ENCODE assay signal across 22 cellular contexts in genomic region chr16:910181-910580, GRCh38.
A peak's percentile ranks its signal among the peaks of the same experiment; 100 is the strongest.
DNase-seq lines count a peak whose midpoint lies in the region; ATAC-seq, FAIRE-seq and TF ChIP-seq lines count a peak whose summit lies in the region.
"Had no signal": no experiment of that assay in that cellular context is flagged by ENCODE, and none has a peak within 500 bp of the region (broad histone marks: within the 10 kb centered on the region; RNA-seq: fewer than 3 reads in every experiment).

No MANE protein-coding gene starts in this region.

- H3K23ac ChIP-seq in H9 (ENCODE audit: insufficient read length, low read depth, low read length): no peak overlapping the region

- H3K9me3 Mint-ChIP-seq in H9: peaks cover 14 to 16% of the 10 kb centered on the region in 2 experiments
- peaks cover 20% of the 10 kb centered on the region for H3K9me3 Mint-ChIP-seq in nephron progenitor cell
- H3K9me3 Mint-ChIP-seq in activated CD8-positive, alpha-beta T cell treated with anti-CD3 and anti-CD28 coated beads for 36 hours: no peaks in the 10 kb centered on the region
- H3K9me3 Mint-ChIP-seq: CD4-positive, alpha-beta T cell; CD8-positive, alpha-beta T cell had no signal

- H3K9ac ChIP-seq in H9 (ENCODE audit: extremely low read depth, insufficient read length, low read length): no peak overlapping the region
- H3K9ac ChIP-seq: BLaER1 treated with 17β-estradiol and CSF1 and Interleukin-3, amounts not matched to agents 10 nM and 100 nM had no signal

- no peak overlapping the region for H3K14ac ChIP-seq in H9 (ENCODE audit: insufficient read depth, low read length)

- H4K8ac ChIP-seq in H9 (replicated peaks; ENCODE audit: insufficient read length, low read depth, low read length): no peak overlapping the region

- no peak overlapping the region for H3K4me3 Mint-ChIP-seq in H9
- H3K4me3 Mint-ChIP-seq in nephron progenitor cell: no peak overlapping the region
- no peak overlapping the region for H3K4me3 Mint-ChIP-seq in activated CD8-positive, alpha-beta T cell treated with anti-CD3 and anti-CD28 coated beads for 36 hours
- H3K4me3 Mint-ChIP-seq: B cell; CD4-positive, alpha-beta T cell; CD8-positive, alpha-beta T cell had no signal

- 0 out of 4 replicates have a peak, but pooled peaks cover 2 to 3% of the 10 kb centered on the region in 2 experiments for H3K4me1 Mint-ChIP-seq in H9
- H3K4me1 Mint-ChIP-seq in nephron progenitor cell: peaks cover 37% of the 10 kb centered on the region
- H3K4me1 Mint-ChIP-seq in activated CD8-positive, alpha-beta T cell treated with anti-CD3 and anti-CD28 coated beads for 36 hours (ENCODE audit: low read depth): no peaks in the 10 kb centered on the region
- H3K4me1 Mint-ChIP-seq: B cell had no signal

- no peak overlapping the region for H3K4me2 ChIP-seq in H9 (ENCODE audit: insufficient read depth, insufficient read length, low read length)
- H3K4me2 ChIP-seq: A549 had no signal

- H4K20me1 ChIP-seq in H9 (ENCODE audit: control insufficient read depth, insufficient read depth, insufficient read length): no peaks in the 10 kb centered on the region

- H3K56ac ChIP-seq in H9 (ENCODE audit: insufficient read length, low read depth, low read length): no peak overlapping the region

- peaks cover 8 to 16% (median 11%) of the 10 kb centered on the region in 3 experiments; a peak in 6 of 7 replicates for H3K36me3 Mint-ChIP-seq in H9 (ENCODE audit: insufficient read depth in 1 of 3, low read depth in 3 of 3)
- peaks cover 46% of the 10 kb centered on the region for H3K36me3 Mint-ChIP-seq in nephron progenitor cell (ENCODE audit: low read depth)
- H3K36me3 Mint-ChIP-seq in activated CD8-positive, alpha-beta T cell treated with anti-CD3 and anti-CD28 coated beads for 36 hours (ENCODE audit: low read depth): peaks cover 11% of the 10 kb centered on the region

- intact Hi-C loops in Right ventricle myocardium inferior (cut with DNase I): no loop called here
- intact Hi-C loops in Right ventricle myocardium superior (cut with DNase I): no loop called here
- intact Hi-C loops in activated CD8-positive, alpha-beta T cell treated with anti-CD3 and anti-CD28 coated beads for 36 hours (cut with micrococcal nuclease): no loop called here

- no peaks in the 10 kb centered on the region for H3K79me2 ChIP-seq in H9 (ENCODE audit: insufficient read depth, low read length)

- DNase-seq in Right ventricle myocardium inferior (ENCODE audit: missing footprints): peak; percentile 56
- DNase-seq in Right ventricle myocardium superior: no peak
- no peak for DNase-seq in H9
- no peak for DNase-seq in nephron progenitor cell
- no peak for DNase-seq in urothelium cell line (ENCODE audit: low spot score)
- DNase-seq in activated CD8-positive, alpha-beta T cell treated with anti-CD3 and anti-CD28 coated beads for 36 hours: no peak
- DNase-seq: AML-193; Caco-2; Calu3; CD4-positive, alpha-beta T cell; DMS79 treated with DMSO at 0.1 percent for 48 hours; GF-D8 had no signal

- no peak overlapping the region for H2AFZ ChIP-seq in H9 (ENCODE audit: low read length)

- no peak overlapping the region for H2BK15ac ChIP-seq in H9 (ENCODE audit: low read depth, low read length)

- no peak overlapping the region for H3T11ph ChIP-seq in H9 (ENCODE audit: low read length)

- no peaks in the 10 kb centered on the region for H3K79me1 ChIP-seq in H9 (ENCODE audit: insufficient read depth, low read depth, low read length, poor library complexity, severe bottlenecking)

- no peaks in the 10 kb centered on the region for H3K4me1 ChIP-seq in H9 (ENCODE audit: insufficient read depth, low read length)
- H3K4me1 ChIP-seq: A549, Caco-2 had no signal

- H3K23me2 ChIP-seq in H9 (ENCODE audit: insufficient read length, low read depth, low read length, poor library complexity, severe bottlenecking): no peaks in the 10 kb centered on the region

- H4K91ac ChIP-seq in H9 (ENCODE audit: insufficient read length, low read depth, low read length): no peak overlapping the region

- CTCF ChIA-PET in activated CD8-positive, alpha-beta T cell treated with anti-CD3 and anti-CD28 coated beads for 36 hours (lab: Charles Lee): no interaction called here

- H2BK20ac ChIP-seq in H9 (ENCODE audit: low read depth, low read length, poor library complexity, severe bottlenecking): no peak overlapping the region

- H2BK5ac ChIP-seq in H9 (ENCODE audit: insufficient read length, low read length): no peak overlapping the region

- H3K27me3 Mint-ChIP-seq in H9 (ENCODE audit: low read depth) (no peaks in the 10 kb centered on the region; the same call in 1 of the 2 replicates), nephron progenitor cell (ENCODE audit: low read depth, poor library complexity) (no peaks in the 10 kb centered on the region)
- H3K27me3 Mint-ChIP-seq in activated CD8-positive, alpha-beta T cell treated with anti-CD3 and anti-CD28 coated beads for 36 hours: no peaks in the 10 kb centered on the region
- H3K27me3 Mint-ChIP-seq: B cell; CD4-positive, alpha-beta T cell had no signal

- peak overlapping the region in 2 of 3 experiments; percentile 14 to 25; a peak in 1 of 7 replicates for H3K27ac Mint-ChIP-seq in H9
- H3K27ac Mint-ChIP-seq in nephron progenitor cell: peak overlapping the region; percentile 37
- no peak overlapping the region for H3K27ac Mint-ChIP-seq in activated CD8-positive, alpha-beta T cell treated with anti-CD3 and anti-CD28 coated beads for 36 hours
- H3K27ac Mint-ChIP-seq: B cell; CD4-positive, alpha-beta T cell; CD8-positive, alpha-beta T cell had no signal

- POLR2A ChIA-PET in activated CD8-positive, alpha-beta T cell treated with anti-CD3 and anti-CD28 coated beads for 36 hours (lab: Charles Lee): no interaction called here

- no peak overlapping the region for H4K5ac ChIP-seq in H9 (ENCODE audit: insufficient read length, low read depth, low read length)

- H3K4ac ChIP-seq in H9 (ENCODE audit: low read depth, low read length): no peak overlapping the region

- TF ChIP-seq CTCF in H9 (conservative IDR thresholded peaks at IDR 0.05) (no peak), nephron progenitor cell (IDR thresholded peaks at IDR 0.05) (no peak)
- no peak for TF ChIP-seq CTCF in activated CD8-positive, alpha-beta T cell treated with anti-CD3 and anti-CD28 coated beads for 36 hours (IDR thresholded peaks at IDR 0.05)

- H3K18ac ChIP-seq in H9 (ENCODE audit: insufficient read length, low read depth, low read length): no peak overlapping the region

- FAIRE-seq in urothelium cell line (lab: Jason Lieb, UNC): no peak
- FAIRE-seq: A549, D721Med, G401.6, GM12891, GM19239 had no signal

- no peaks in the 10 kb centered on the region for H3K27me3 ChIP-seq in H9 (ENCODE audit: insufficient read depth, low read length)

- ATAC-seq in Right ventricle myocardium inferior: no peak
- no peak for ATAC-seq in Right ventricle myocardium superior (ENCODE audit: poor library complexity)
- no peak for ATAC-seq in activated CD8-positive, alpha-beta T cell treated with anti-CD3 and anti-CD28 coated beads for 36 hours
- ATAC-seq: A549; CD8-positive, alpha-beta T cell had no signal

- H2BK120ac ChIP-seq in H9 (ENCODE audit: low read depth, low read length, poor library complexity, severe bottlenecking): no peak overlapping the region

- no peak overlapping the region for H3K27ac ChIP-seq in H9 (ENCODE audit: insufficient read length, low read depth, low read length)
- H3K27ac ChIP-seq: 22Rv1; A549; BLaER1 treated with 17β-estradiol and CSF1 and Interleukin-3, amounts not matched to agents 10 nM and 100 nM; C4-2B had no signal

- no peaks in the 10 kb centered on the region for H3K9me3 ChIP-seq in H9 (ENCODE audit: control insufficient read depth, low read depth, low read length)
- H3K9me3 ChIP-seq: Caco-2 had no signal

- no peak overlapping the region for H2BK12ac ChIP-seq in H9 (ENCODE audit: insufficient read length, low read depth, low read length)

- WGBS in H9 (ENCODE audit: extremely low coverage, insufficient read length, low lambda C conversion rate): no CpG with 5 or more reads among the region's 20 CpGs

- no peak overlapping the region for H2AK5ac ChIP-seq in H9 (ENCODE audit: insufficient read length, low read length)
